26 cellular contexts compared by ENCODE assay signal in the genomic region with DNA sequence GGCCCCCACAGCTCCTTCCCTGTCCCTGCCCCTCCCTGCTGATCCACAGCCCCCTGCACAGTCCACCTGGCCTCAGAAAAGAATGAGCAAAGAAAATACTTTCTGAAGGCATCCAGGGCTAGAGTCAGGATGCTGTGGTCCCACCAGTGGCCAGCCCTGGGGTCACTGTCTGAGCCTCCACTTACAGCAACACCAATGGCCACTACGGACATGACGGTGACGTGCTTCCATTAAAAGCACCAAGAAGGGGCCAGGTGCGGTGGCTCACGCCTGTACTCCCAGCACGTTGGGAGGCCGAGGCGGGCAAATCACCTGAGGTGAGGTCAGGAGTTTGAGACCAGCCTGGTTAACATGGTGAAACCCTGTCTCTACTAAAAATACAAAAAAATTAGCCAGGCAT. TPM values are rescaled to one million over a fixed set of nuclear protein-coding genes. Genes with fewer than 3 reads are reported as not detected.
"Had no signal": no experiment of that assay in that cellular context is flagged by ENCODE, and none has a peak within 500 bp of the region (broad histone marks: within the 10 kb centered on the region; RNA-seq: fewer than 3 reads in every experiment).

No MANE protein-coding gene starts in this region.

- H3K27ac ChIP-seq: heart right ventricle, lower lobe of right lung, pancreas, thoracic aorta, upper lobe of left lung had no signal

- H3K4me3 ChIP-seq: heart right ventricle, lower lobe of right lung, pancreas, thoracic aorta, upper lobe of left lung had no signal

- H3K27ac Mint-ChIP-seq: activated B cell treated with CpG ODN at 0.5 μM for 24 hours; activated naive CD4-positive, alpha-beta T cell treated with anti-CD3 and anti-CD28 coated beads for 36 hours; naive thymus-derived CD4-positive, alpha-beta T cell; T-helper 17 cell had no signal

- H3K9me3 ChIP-seq: lower lobe of right lung, pancreas, thoracic aorta, upper lobe of left lung had no signal

- ATAC-seq: activated T-cell treated with anti-CD3 and anti-CD28 coated beads, Interleukin-2, amount 50 U/mL, for 4 hours; heart right ventricle; lower lobe of right lung; naive thymus-derived CD4-positive, alpha-beta T cell; pancreas; right cardiac atrium; T-helper 17 cell had no signal

- H3K36me3 ChIP-seq: heart right ventricle, lower lobe of right lung, pancreas, thoracic aorta, upper lobe of left lung had no signal

- H3K4me3 Mint-ChIP-seq: activated B cell treated with CpG ODN at 0.5 μM for 24 hours; activated naive CD4-positive, alpha-beta T cell treated with anti-CD3 and anti-CD28 coated beads for 36 hours; activated T-cell treated with anti-CD3 and anti-CD28 coated beads, Interleukin-2, amount 50 U/mL, for 4 hours; T-helper 17 cell had no signal

- DNase-seq: activated B cell treated with CpG ODN at 0.5 μM for 24 hours; activated CD4-positive, alpha-beta T cell treated with anti-CD3 and anti-CD28 coated beads for 4 hours; activated CD4-positive, alpha-beta T cell treated with anti-CD3 and anti-CD28 coated beads, Interleukin-2, amount 50 U/mL, for 48 hours; activated naive CD4-positive, alpha-beta T cell treated with anti-CD3 and anti-CD28 coated beads for 36 hours; activated T-cell treated with anti-CD3 and anti-CD28 coated beads, Interleukin-2, amount 50 U/mL, for 4 hours; amygdala; cortex of kidney; foreskin fibroblast; heart right ventricle; lower lobe of right lung; naive thymus-derived CD4-positive, alpha-beta T cell; pancreas; right cardiac atrium; small intestine; stimulated activated CD4-positive, alpha-beta T cell treated with anti-CD3 and anti-CD28 coated beads, Interleukin-15, amount 100 ng/mL, for 24 hours; stimulated activated CD8-positive, alpha-beta memory T cell treated with anti-CD3 and anti-CD28 coated beads, Interleukin-4, amount 100 ng/mL, for 48 hours; stimulated activated naive CD4-positive, alpha-beta T cell; T-helper 17 cell; upper lobe of left lung had no signal

RNA-seq across cellular contexts. Expression of a gene that starts 4.0 kb away (rescaled TPM):
- total RNA-seq: bronchial epithelial cell, epithelial cell of proximal tubule, fibroblast of lung, pulmonary artery endothelial cell, SK-MEL-5 had no signal
- polyA plus RNA-seq: fibroblast of lung, keratinocyte had no signal
